8 cellular contexts compared by ENCODE assay signal in the genomic region with DNA sequence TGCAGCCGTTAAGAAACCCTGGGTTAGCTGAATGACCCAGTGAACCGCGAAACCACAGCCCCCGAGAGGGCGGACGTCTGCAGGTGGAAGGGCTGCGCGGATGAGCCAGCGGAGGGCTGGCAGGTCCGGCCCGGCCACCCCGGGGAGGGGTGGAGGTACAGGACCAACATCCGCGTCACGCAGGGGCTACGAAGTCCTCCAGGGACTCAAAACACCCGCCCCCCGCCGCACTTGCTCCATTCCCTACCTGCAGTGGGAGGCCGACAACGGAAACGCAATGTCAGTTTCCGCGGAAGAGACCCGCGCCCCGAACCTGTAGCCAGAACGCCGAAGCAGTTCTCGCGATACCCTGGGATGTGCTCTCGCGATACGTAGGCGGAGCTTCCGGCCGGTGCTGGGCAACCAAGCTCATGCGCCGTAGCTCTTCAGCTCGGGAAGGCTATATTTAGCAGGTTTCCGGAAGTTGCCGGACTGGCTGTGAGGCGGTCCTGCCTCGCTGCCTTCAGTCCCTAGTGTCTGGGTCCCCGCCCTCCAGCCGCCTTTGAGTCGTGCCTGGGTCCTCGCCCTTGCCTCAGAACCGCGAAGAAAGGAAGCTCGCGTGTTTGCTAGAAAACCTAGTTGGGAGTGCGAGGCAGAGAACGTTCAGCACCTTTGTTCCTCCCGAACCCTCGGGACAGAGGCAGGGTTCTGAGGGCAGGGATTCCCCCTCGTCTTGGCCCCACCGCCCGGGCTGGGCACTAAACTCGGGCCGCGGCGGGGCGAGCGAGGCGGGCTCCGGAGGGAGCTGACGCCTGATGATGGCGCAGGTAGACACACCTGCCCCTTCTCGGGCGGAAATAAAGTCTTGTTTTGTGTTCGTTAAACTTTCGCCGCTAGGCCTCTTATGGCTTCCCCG. TPM values are rescaled to one million over a fixed set of nuclear protein-coding genes. Genes with fewer than 3 reads are reported as not detected.
DNase-seq lines count a peak whose midpoint lies in the region; ATAC-seq, FAIRE-seq and TF ChIP-seq lines count a peak whose summit lies in the region.

A gene with protein sequence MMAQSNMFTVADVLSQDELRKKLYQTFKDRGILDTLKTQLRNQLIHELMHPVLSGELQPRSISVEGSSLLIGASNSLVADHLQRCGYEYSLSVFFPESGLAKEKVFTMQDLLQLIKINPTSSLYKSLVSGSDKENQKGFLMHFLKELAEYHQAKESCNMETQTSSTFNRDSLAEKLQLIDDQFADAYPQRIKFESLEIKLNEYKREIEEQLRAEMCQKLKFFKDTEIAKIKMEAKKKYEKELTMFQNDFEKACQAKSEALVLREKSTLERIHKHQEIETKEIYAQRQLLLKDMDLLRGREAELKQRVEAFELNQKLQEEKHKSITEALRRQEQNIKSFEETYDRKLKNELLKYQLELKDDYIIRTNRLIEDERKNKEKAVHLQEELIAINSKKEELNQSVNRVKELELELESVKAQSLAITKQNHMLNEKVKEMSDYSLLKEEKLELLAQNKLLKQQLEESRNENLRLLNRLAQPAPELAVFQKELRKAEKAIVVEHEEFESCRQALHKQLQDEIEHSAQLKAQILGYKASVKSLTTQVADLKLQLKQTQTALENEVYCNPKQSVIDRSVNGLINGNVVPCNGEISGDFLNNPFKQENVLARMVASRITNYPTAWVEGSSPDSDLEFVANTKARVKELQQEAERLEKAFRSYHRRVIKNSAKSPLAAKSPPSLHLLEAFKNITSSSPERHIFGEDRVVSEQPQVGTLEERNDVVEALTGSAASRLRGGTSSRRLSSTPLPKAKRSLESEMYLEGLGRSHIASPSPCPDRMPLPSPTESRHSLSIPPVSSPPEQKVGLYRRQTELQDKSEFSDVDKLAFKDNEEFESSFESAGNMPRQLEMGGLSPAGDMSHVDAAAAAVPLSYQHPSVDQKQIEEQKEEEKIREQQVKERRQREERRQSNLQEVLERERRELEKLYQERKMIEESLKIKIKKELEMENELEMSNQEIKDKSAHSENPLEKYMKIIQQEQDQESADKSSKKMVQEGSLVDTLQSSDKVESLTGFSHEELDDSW (plus strand): TSS at position 471 of the 895 bp plus-strand sequence. CDS start 324 bp downstream, at position 795.
A gene (minus strand): TSS at position 343 of the 895 bp plus-strand sequence. CDS start 14,657 bp downstream, outside the sequence.

- H2AFZ ChIP-seq in HepG2 (ENCODE audit: low read length), result peak within 1 kb of the TSS; percentile 69

- no peak; a peak in 1 of 4 replicates for TF ChIP-seq EP300 in HepG2 (IDR thresholded peaks at IDR 0.05; ENCODE audit: low read depth in 2 of 2, low read length in 2 of 2)
- no peak for TF ChIP-seq EP300 in HepG2 (CRISPR knock-in tag; IDR thresholded peaks at IDR 0.05; ENCODE audit: borderline replicate concordance)

- FAIRE-seq in HepG2 (lab: Jason Lieb, UNC), result peak; percentile 93

- no TSS peak for BruUV-seq in HepG2 (replicated peaks; lab: Mats Ljungman, UMichigan)

- no peak for TF ChIP-seq RAD21 in HepG2 (CRISPR knock-in tag; IDR thresholded peaks at IDR 0.05)

- peak within 1 kb of the TSS; percentile 88 for H3K27ac ChIP-seq in HepG2 (ENCODE audit: extremely low read length, insufficient read depth, low read length)

- ATAC-seq in GM19397 (IDR thresholded peaks at IDR 0.05; ENCODE audit: unreplicated experiment) (peak; percentile 89), HG03571 (IDR thresholded peaks at IDR 0.05; ENCODE audit: unreplicated experiment) (peak; percentile 81), HepG2 (peak; percentile 99)

- in situ Hi-C loops in HepG2 (cut with HindIII; ENCODE audit: extremely low pct_ligation_motif_present, low pct_unique_long_range_greater_than_20kb), result no loop called here

- 0 out of 2 replicates have a peak, but pooled peaks have one; percentile 17 for TF ChIP-seq CTCF in HepG2 (CRISPR knock-in tag; IDR thresholded peaks at IDR 0.05)

- peak; percentile 77 to 89 for TF ChIP-seq POLR2A in HepG2 (IDR thresholded peaks at IDR 0.05; ENCODE audit: insufficient read depth in 1 of 2, low read depth in 2 of 2, low read length in 2 of 2)

- no peaks in the 10 kb centered on the region for H3K9me3 ChIP-seq in HepG2 (ENCODE audit: low read length)

- peak within 1 kb of the TSS; percentile 81 for H3K4me2 ChIP-seq in HepG2 (ENCODE audit: low read depth, low read length)

- no peaks in the 10 kb centered on the region for H3K36me3 ChIP-seq in HepG2 (replicated peaks in 1 of 2; ENCODE audit: control insufficient read depth in 1 of 2, insufficient read depth in 2 of 2, low read length in 2 of 2)

- H3K79me2 ChIP-seq in HepG2 (ENCODE audit: insufficient read depth, low read length), result peaks cover 19% of the 10 kb centered on the region

- no peaks in the 10 kb centered on the region; a peak in 1 of 5 replicates for H3K27me3 ChIP-seq in HepG2 (ENCODE audit: control insufficient read depth in 1 of 2, insufficient read depth in 2 of 2, low read length in 2 of 2)

- POLR2A ChIA-PET in HepG2 (lab: Yijun Ruan, JAX), result interaction anchor here (0.6 to 1.8 kb wide), 14 partner anchors 8 to 1535 kb away, joined by 3 to 13 read pairs (median 4); a partner anchor contains a TSS

- peaks cover 15% of the 10 kb centered on the region for H3K4me1 ChIP-seq in HepG2 (ENCODE audit: insufficient read depth, low read length)

- DNase-seq in CD1c-positive myeloid dendritic cell (ENCODE audit: extremely low spot score) (peak; percentile 94), NCI-H82 (lab: John Stamatoyannopoulos, UW) (peak; percentile 98), dermis blood vessel endothelial cell (peak; percentile 94), HepG2 (ENCODE audit: low spot score) (peak; percentile 88)
- peak; percentile 82 to 89 for DNase-seq in activated CD4-positive, alpha-beta T cell treated with anti-CD3 and anti-CD28 coated beads, Interleukin-2, amount 50 U/mL, for 48 hours
- DNase-seq in stimulated activated CD4-positive, alpha-beta T cell treated with anti-CD3 and anti-CD28 coated beads, Interleukin-4, amount 100 ng/mL, for 1 hour, result peak; percentile 84

- CTCF ChIA-PET in HepG2 (lab: Yijun Ruan, JAX; ENCODE audit: low intra/inter-chr PET ratio, low total read pairs), result no interaction called here

- intact Hi-C loops in HepG2 (cut with micrococcal nuclease; ENCODE audit: unreplicated experiment), result loop anchor here (2.0 to 10.0 kb wide), 2 partner anchors 46 to 230 kb away; a partner anchor contains a TSS

- no peaks in the 10 kb centered on the region for H4K20me1 ChIP-seq in HepG2 (ENCODE audit: insufficient read depth, low read length)

- H3K4me3 ChIP-seq in HepG2 (replicated peaks in 1 of 3; ENCODE audit: insufficient read depth in 1 of 3, low read depth in 2 of 3, low read length in 3 of 3), result peak within 1 kb of the TSS; percentile 72 to 79 (median 79)

- peak within 1 kb of the TSS; percentile 85 for H3K9ac ChIP-seq in HepG2 (ENCODE audit: insufficient read depth, low read depth, low read length)

- WGBS in HepG2 (ENCODE audit: low lambda C conversion rate), result 0% methylated on average over 3 of the region's 75 CpGs

RNA-seq across cellular contexts. Expression of the first gene that starts in this region (rescaled TPM):
- 9.4 and 10.2 TPM in 2 replicates for total RNA-seq in dermis blood vessel endothelial cell
- total RNA-seq in HepG2 (2016; rRNA removed; fragmentation: Illumina TruSeq; extraction: Trizol), result 14.3 and 16.4 TPM in 2 replicates
- 3.7 and 4.8 TPM in 2 replicates for total RNA-seq in HepG2 (2016; cell fraction: cytosol; rRNA removed; fragmentation: Illumina TruSeq; extraction: Trizol; ENCODE audit: low read depth)
- 16.9 and 17.9 TPM in 2 replicates for total RNA-seq in HepG2 (2016; cell fraction: insoluble cytoplasmic fraction; rRNA removed; fragmentation: Illumina TruSeq; extraction: Trizol)
- 4.7 and 4.8 TPM in 2 replicates for total RNA-seq in HepG2 (2016; cell fraction: membrane; rRNA removed; fragmentation: Illumina TruSeq; extraction: Trizol)
- total RNA-seq in HepG2 (2016; cell fraction: nucleus; rRNA removed; fragmentation: Illumina TruSeq; extraction: Trizol), result 30.3 and 30.7 TPM in 2 replicates
- 14.7 and 14.9 TPM in 2 replicates for polyA plus RNA-seq in HepG2 (2011; rRNA removed)
- 3.6 and 4.3 TPM in 2 replicates for polyA plus RNA-seq in HepG2 (2011; cell fraction: cytosol; rRNA removed)
- 61.7 and 68.4 TPM in 2 replicates for polyA plus RNA-seq in HepG2 (2011; cell fraction: nucleus; rRNA removed)
- polyA plus RNA-seq in HepG2 (2012), result 15.5 and 18.0 TPM in 2 replicates
- 1.0 and 1.3 TPM in 2 replicates for polyA plus RNA-seq in HepG2 (2016; cell fraction: cytosol; fragmentation: Illumina TruSeq; extraction: Trizol; ENCODE audit: low read depth)
- 13.0 and 14.7 TPM in 2 replicates for polyA plus RNA-seq in HepG2 (2016; cell fraction: insoluble cytoplasmic fraction; fragmentation: Illumina TruSeq; extraction: Trizol; ENCODE audit: low read depth)
- polyA plus RNA-seq in HepG2 (2016; cell fraction: membrane; fragmentation: Illumina TruSeq; extraction: Trizol; ENCODE audit: low read depth), result 1.7 and 2.0 TPM in 2 replicates
- 40.0 and 45.3 TPM in 2 replicates for polyA plus RNA-seq in HepG2 (2016; cell fraction: nucleus; fragmentation: Illumina TruSeq; extraction: Trizol; ENCODE audit: insufficient read depth, low read depth)
- 17.1 and 18.1 TPM in 2 replicates for polyA minus RNA-seq in HepG2 (2011; rRNA and poly(A)+ RNA removed; ENCODE audit: low replicate concordance)
- 3.7 and 5.8 TPM in 2 replicates for polyA minus RNA-seq in HepG2 (2011; cell fraction: cytosol; rRNA and poly(A)+ RNA removed)
- 43.0 and 46.1 TPM in 2 replicates for polyA minus RNA-seq in HepG2 (2011; cell fraction: nucleus; rRNA and poly(A)+ RNA removed)

RNA-seq across cellular contexts. Expression of the second gene that starts in this region (rescaled TPM):
- total RNA-seq in dermis blood vessel endothelial cell (11.9 and 17.9 TPM in 2 replicates), HepG2 (2016; rRNA removed; fragmentation: Illumina TruSeq; extraction: Trizol) (8.1 and 9.2 TPM in 2 replicates)
- total RNA-seq in HepG2 (2016; cell fraction: cytosol; rRNA removed; fragmentation: Illumina TruSeq; extraction: Trizol; ENCODE audit: low read depth), result 1.5 and 1.8 TPM in 2 replicates
- total RNA-seq in HepG2 (2016; cell fraction: insoluble cytoplasmic fraction; rRNA removed; fragmentation: Illumina TruSeq; extraction: Trizol), result 7.7 and 7.8 TPM in 2 replicates
- 2.9 and 4.7 TPM in 2 replicates for total RNA-seq in HepG2 (2016; cell fraction: membrane; rRNA removed; fragmentation: Illumina TruSeq; extraction: Trizol)
- total RNA-seq in HepG2 (2016; cell fraction: nucleus; rRNA removed; fragmentation: Illumina TruSeq; extraction: Trizol), result 11.3 and 11.9 TPM in 2 replicates
- 4.4 and 4.7 TPM in 2 replicates for polyA plus RNA-seq in HepG2 (2011; rRNA removed)
- 2.1 and 3.2 TPM in 2 replicates for polyA plus RNA-seq in HepG2 (2011; cell fraction: cytosol; rRNA removed)
- 4.7 and 5.3 TPM in 2 replicates for polyA plus RNA-seq in HepG2 (2011; cell fraction: nucleus; rRNA removed)
- polyA plus RNA-seq in HepG2 (2012), result 6.0 TPM in 2 replicates
- polyA plus RNA-seq in HepG2 (2016; cell fraction: cytosol; fragmentation: Illumina TruSeq; extraction: Trizol; ENCODE audit: low read depth), result 1.3 and 1.4 TPM in 2 replicates
- 5.5 and 5.8 TPM in 2 replicates for polyA plus RNA-seq in HepG2 (2016; cell fraction: insoluble cytoplasmic fraction; fragmentation: Illumina TruSeq; extraction: Trizol; ENCODE audit: low read depth)
- polyA plus RNA-seq in HepG2 (2016; cell fraction: membrane; fragmentation: Illumina TruSeq; extraction: Trizol; ENCODE audit: low read depth), result 1.9 and 2.4 TPM in 2 replicates
- polyA plus RNA-seq in HepG2 (2016; cell fraction: nucleus; fragmentation: Illumina TruSeq; extraction: Trizol; ENCODE audit: insufficient read depth, low read depth), result 16.5 and 18.5 TPM in 2 replicates
- polyA minus RNA-seq in HepG2 (2011; rRNA and poly(A)+ RNA removed; ENCODE audit: low replicate concordance), result 4.0 and 14.9 TPM in 2 replicates
- 2.5 and 3.7 TPM in 2 replicates for polyA minus RNA-seq in HepG2 (2011; cell fraction: cytosol; rRNA and poly(A)+ RNA removed)
- polyA minus RNA-seq in HepG2 (2011; cell fraction: nucleus; rRNA and poly(A)+ RNA removed), result 8.9 and 10.9 TPM in 2 replicates

Comparison
In these comparisons a context has a peak if more than half of its experiments do, and no peak if none do; other contexts are left out.
1. Peak in every context shown above with its lines: DNase-seq, ATAC-seq, H3K4me3 ChIP-seq and H3K27ac ChIP-seq.